9 cellular contexts compared by ENCODE assay signal in genomic region chr5:98938459-98938858, GRCh38. TPM values are rescaled to one million over a fixed set of nuclear protein-coding genes. Genes with fewer than 3 reads are reported as not detected.
DNase-seq lines count a peak whose midpoint lies in the region; ATAC-seq, FAIRE-seq and TF ChIP-seq lines count a peak whose summit lies in the region.
"Had no signal": no experiment of that assay in that cellular context is flagged by ENCODE, and none has a peak within 500 bp of the region (broad histone marks: within the 10 kb centered on the region; RNA-seq: fewer than 3 reads in every experiment).

No MANE protein-coding gene starts in this region.

- 17 to 27% methylated on average over 2 of the region's 2 CpGs for WGBS in pancreas, 2 donors
- 27 to 33% (median 30%) methylated on average over 2 of the region's 2 CpGs for WGBS in small intestine, 3 donors
- 24 to 36% (median 29%) methylated on average over 2 of the region's 2 CpGs for WGBS in stomach, 5 donors

- no peaks in the 10 kb centered on the region for H3K27me3 Mint-ChIP-seq in activated B cell treated with CpG ODN at 0.5 μM for 24 hours

- peaks cover 33% of the 10 kb centered on the region for H3K4me1 Mint-ChIP-seq in activated B cell treated with CpG ODN at 0.5 μM for 24 hours

- no peaks in the 10 kb centered on the region for H3K36me3 Mint-ChIP-seq in activated B cell treated with CpG ODN at 0.5 μM for 24 hours (ENCODE audit: low read depth)

- H3K4me3 ChIP-seq in cardiac muscle cell (no peak overlapping the region), pancreas (no peak overlapping the region), small intestine (ENCODE audit: low read depth in 1 of 2, low read length in 2 of 2) (no peak overlapping the region), stomach (no peak overlapping the region)
- H3K4me3 ChIP-seq: ovary had no signal

- no peaks in the 10 kb centered on the region for H3K27me3 ChIP-seq in cardiac muscle cell
- H3K27me3 ChIP-seq in pancreas = no peaks in the 10 kb centered on the region
- no peaks in the 10 kb centered on the region for H3K27me3 ChIP-seq in small intestine (ENCODE audit: control insufficient read depth in 2 of 2, insufficient read depth in 2 of 2, low read length in 2 of 2)
- no peaks in the 10 kb centered on the region for H3K27me3 ChIP-seq in stomach
- H3K27me3 ChIP-seq: ovary had no signal

- no peak for TF ChIP-seq EP300 in stomach (IDR thresholded peaks at IDR 0.05)

- POLR2A ChIA-PET in activated B cell treated with CpG ODN at 0.5 μM for 24 hours (lab: Charles Lee) = no interaction called here

- H3K9me3 Mint-ChIP-seq in activated B cell treated with CpG ODN at 0.5 μM for 24 hours = peaks cover 3% of the 10 kb centered on the region

- no peak for DNase-seq in H54 (ENCODE audit: insufficient read length, low spot score)
- DNase-seq in activated B cell treated with CpG ODN at 0.5 μM for 24 hours = no peak
- peak; percentile 23 to 44 for DNase-seq in cardiac muscle cell (ENCODE audit: low read depth in 1 of 2, low spot score in 1 of 2)
- no peak for DNase-seq in pancreas
- no peak for DNase-seq in NOMO-1 (lab: John Stamatoyannopoulos, UW; ENCODE audit: unreplicated experiment in 2 of 2)
- no peak for DNase-seq in small intestine
- DNase-seq in stomach = no peak
- DNase-seq: NCI-H2081 treated with DMSO at 0.1 percent for 48 hours, ovary had no signal

- intact Hi-C loops in activated B cell treated with CpG ODN at 0.5 μM for 24 hours (cut with micrococcal nuclease) (no loop called here), pancreas (cut with DNase I) (loop anchor here in 1 of 3 donors (10.0 kb wide), 1 partner anchor 86 kb away; no protein-coding TSS in a partner anchor), stomach (cut with DNase I; ENCODE audit: low total_unique reads) (loop anchor here (10.0 kb wide), 1 partner anchor 96 kb away; no protein-coding TSS in a partner anchor)

- CTCF ChIA-PET in activated B cell treated with CpG ODN at 0.5 μM for 24 hours (lab: Charles Lee) = no interaction called here

- H3K27ac Mint-ChIP-seq in activated B cell treated with CpG ODN at 0.5 μM for 24 hours = peak overlapping the region; percentile 22

- ATAC-seq in activated B cell treated with CpG ODN at 0.5 μM for 24 hours (ENCODE audit: low read depth) (no peak), pancreas (peak in 3 of 4 donors; percentile 42 to 68 (median 52))

- FAIRE-seq in H54 (lab: Jason Lieb, UNC) (peak; percentile 58), pancreas (lab: Jason Lieb, UNC) (no peak), small intestine (lab: Jason Lieb, UNC) (no peak)

- TF ChIP-seq POLR2A in H54 (IDR thresholded peaks at IDR 0.05; ENCODE audit: low read depth, low read length) (no peak), stomach (IDR thresholded peaks at IDR 0.05) (no peak)

- H3K4me1 ChIP-seq in cardiac muscle cell (ENCODE audit: low read depth) = peaks cover 23% of the 10 kb centered on the region
- peaks cover 0 to 4% (median 4%) of the 10 kb centered on the region in 3 donors for H3K4me1 ChIP-seq in pancreas
- peaks cover 0 to 3% of the 10 kb centered on the region in 2 donors for H3K4me1 ChIP-seq in small intestine (ENCODE audit: control insufficient read depth in 2 of 2, insufficient read depth in 1 of 2, low read depth in 1 of 2, low read length in 1 of 2)
- peaks cover 8 to 55% (median 32%) of the 10 kb centered on the region in 4 donors for H3K4me1 ChIP-seq in stomach

- H3K36me3 ChIP-seq in cardiac muscle cell (no peaks in the 10 kb centered on the region), pancreas (no peaks in the 10 kb centered on the region), small intestine (ENCODE audit: control insufficient read depth in 2 of 2, insufficient read depth in 2 of 2, low read length in 2 of 2) (no peaks in the 10 kb centered on the region), stomach (no peaks in the 10 kb centered on the region)
- H3K36me3 ChIP-seq: ovary had no signal

- TF ChIP-seq CTCF in activated B cell treated with CpG ODN at 0.5 μM for 24 hours (IDR thresholded peaks at IDR 0.05) (no peak), cardiac muscle cell (IDR thresholded peaks at IDR 0.05; ENCODE audit: low read depth, low read length) (no peak), pancreas (IDR thresholded peaks at IDR 0.05) (no peak), stomach (IDR thresholded peaks at IDR 0.05) (no peak)

- H3K27ac ChIP-seq in cardiac muscle cell (peak overlapping the region; percentile 51), pancreas (no peak overlapping the region), small intestine (ENCODE audit: low read depth in 1 of 2, low read length in 1 of 2) (no peak overlapping the region), stomach (no peak overlapping the region)
- H3K27ac ChIP-seq: ovary had no signal

- H3K9me3 ChIP-seq in cardiac muscle cell (ENCODE audit: low read depth) = no peaks in the 10 kb centered on the region
- H3K9me3 ChIP-seq in pancreas = no peaks in the 10 kb centered on the region
- H3K9me3 ChIP-seq in small intestine (ENCODE audit: control insufficient read depth, low read depth) = no peaks in the 10 kb centered on the region
- H3K9me3 ChIP-seq in stomach = no peaks in the 10 kb centered on the region
- H3K9me3 ChIP-seq: ovary had no signal

- H3K4me3 Mint-ChIP-seq in activated B cell treated with CpG ODN at 0.5 μM for 24 hours = no peak overlapping the region

RNA-seq across cellular contexts. Expression of gene CHD1, which starts 9.7 kb away (rescaled TPM):
- 65.2 and 77.5 TPM in 2 replicates for total RNA-seq in activated B cell treated with CpG ODN at 0.5 μM for 24 hours
- 27.9 and 47.2 TPM in 2 replicates for total RNA-seq in cardiac muscle cell
- 11.4 and 18.2 TPM in 2 replicates for polyA plus RNA-seq in cardiac muscle cell
- total RNA-seq in pancreas = 10 to 100 TPM; 10.1 to 17.7 (median 11.8) TPM
- polyA plus RNA-seq in pancreas = 10 to 100 TPM; 12.2 to 20.7 TPM
- polyA plus RNA-seq in small intestine = 10 to 100 TPM; 10.6 to 23.5 (median 20.3) TPM
- total RNA-seq in stomach = 100 to 1,000 TPM in 2 of 5 donors, 10 to 100 TPM in 3; 15.1 to 119 (median 50.0) TPM
- 10 to 100 TPM in 1 of 3 donors, 1 to 10 TPM in 2; 8.0 to 24.6 (median 9.6) TPM for polyA plus RNA-seq in stomach

Comparison
In these comparisons a context has a peak if more than half of its experiments do, and no peak if none do; other contexts are left out.
1. DNase-seq: peak in cardiac muscle cell (2 of 2); none in H54 (single experiment), activated B cell treated with CpG ODN at 0.5 μM for 24 hours (single experiment), pancreas (0 of 6), NOMO-1 (0 of 2), small intestine (single experiment) and stomach (single experiment).